ENCODE assay signal across 8 cellular contexts in the genomic region with DNA sequence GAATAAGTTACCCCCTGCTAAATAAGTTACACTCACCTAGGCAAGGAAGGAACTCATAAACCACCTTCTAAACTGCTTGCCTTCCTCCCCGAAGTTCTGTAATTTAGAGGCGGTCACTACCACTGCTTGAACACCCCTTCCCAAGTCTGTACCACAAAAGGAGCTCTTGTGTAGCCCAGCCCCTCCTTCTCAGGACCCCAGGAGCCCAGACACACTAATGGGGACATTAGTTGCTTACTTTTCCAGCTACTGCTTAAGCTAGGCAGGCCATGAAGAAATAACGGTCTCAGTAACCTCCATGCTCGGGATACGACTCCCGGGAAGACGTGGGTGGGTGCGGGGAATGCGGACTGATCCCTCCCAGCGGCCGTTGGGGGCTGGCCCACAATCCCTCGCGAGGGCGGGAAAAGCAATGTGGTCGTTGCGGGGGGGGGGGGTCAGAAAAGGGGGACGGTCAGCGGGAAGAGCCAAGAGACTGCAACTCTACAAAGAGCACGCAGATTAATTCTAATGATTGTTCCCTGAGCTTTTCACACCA. TPM values are rescaled to one million over a fixed set of nuclear protein-coding genes. Genes with fewer than 3 reads are reported as not detected.
A peak's percentile ranks its signal among the peaks of the same experiment; 100 is the strongest.
DNase-seq lines count a peak whose midpoint lies in the region; ATAC-seq and TF ChIP-seq lines count a peak whose summit lies in the region.

A gene with protein sequence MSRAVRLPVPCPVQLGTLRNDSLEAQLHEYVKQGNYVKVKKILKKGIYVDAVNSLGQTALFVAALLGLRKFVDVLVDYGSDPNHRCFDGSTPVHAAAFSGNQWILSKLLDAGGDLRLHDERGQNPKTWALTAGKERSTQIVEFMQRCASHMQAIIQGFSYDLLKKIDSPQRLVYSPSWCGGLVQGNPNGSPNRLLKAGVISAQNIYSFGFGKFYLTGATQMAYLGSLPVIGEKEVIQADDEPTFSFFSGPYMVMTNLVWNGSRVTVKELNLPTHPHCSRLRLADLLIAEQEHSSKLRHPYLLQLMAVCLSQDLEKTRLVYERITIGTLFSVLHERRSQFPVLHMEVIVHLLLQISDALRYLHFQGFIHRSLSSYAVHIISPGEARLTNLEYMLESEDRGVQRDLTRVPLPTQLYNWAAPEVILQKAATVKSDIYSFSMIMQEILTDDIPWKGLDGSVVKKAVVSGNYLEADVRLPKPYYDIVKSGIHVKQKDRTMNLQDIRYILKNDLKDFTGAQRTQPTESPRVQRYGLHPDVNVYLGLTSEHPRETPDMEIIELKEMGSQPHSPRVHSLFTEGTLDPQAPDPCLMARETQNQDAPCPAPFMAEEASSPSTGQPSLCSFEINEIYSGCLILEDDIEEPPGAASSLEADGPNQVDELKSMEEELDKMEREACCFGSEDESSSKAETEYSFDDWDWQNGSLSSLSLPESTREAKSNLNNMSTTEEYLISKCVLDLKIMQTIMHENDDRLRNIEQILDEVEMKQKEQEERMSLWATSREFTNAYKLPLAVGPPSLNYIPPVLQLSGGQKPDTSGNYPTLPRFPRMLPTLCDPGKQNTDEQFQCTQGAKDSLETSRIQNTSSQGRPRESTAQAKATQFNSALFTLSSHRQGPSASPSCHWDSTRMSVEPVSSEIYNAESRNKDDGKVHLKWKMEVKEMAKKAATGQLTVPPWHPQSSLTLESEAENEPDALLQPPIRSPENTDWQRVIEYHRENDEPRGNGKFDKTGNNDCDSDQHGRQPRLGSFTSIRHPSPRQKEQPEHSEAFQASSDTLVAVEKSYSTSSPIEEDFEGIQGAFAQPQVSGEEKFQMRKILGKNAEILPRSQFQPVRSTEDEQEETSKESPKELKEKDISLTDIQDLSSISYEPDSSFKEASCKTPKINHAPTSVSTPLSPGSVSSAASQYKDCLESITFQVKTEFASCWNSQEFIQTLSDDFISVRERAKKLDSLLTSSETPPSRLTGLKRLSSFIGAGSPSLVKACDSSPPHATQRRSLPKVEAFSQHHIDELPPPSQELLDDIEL (N-terminal part only) (minus strand): TSS at position 345 of the 538 bp plus-strand sequence. CDS start 40,044 bp downstream, outside the sequence.

- H3K9me2 ChIP-seq in PC-9 (ENCODE audit: insufficient read depth) = no peaks in the 10 kb centered on the region

- H2AFZ ChIP-seq in DND-41 (ENCODE audit: low read depth, low read length) (peak within 1 kb of the TSS; percentile 99), PC-9 (peak within 1 kb of the TSS; percentile 100), trophoblast cell (ENCODE audit: insufficient read depth, low read length, poor library complexity) (peak within 1 kb of the TSS; percentile 52)

- H3K27ac ChIP-seq in DND-41 (ENCODE audit: low read length) (peak within 1 kb of the TSS; percentile 91), PC-9 (peak within 1 kb of the TSS; percentile 62), esophagus (ENCODE audit: low read depth in 2 of 2, low read length in 1 of 2) (peak within 1 kb of the TSS; percentile 76 to 89), trophoblast cell (ENCODE audit: low read depth, low read length) (no peak within 1 kb of the TSS)

- no peak within 1 kb of the TSS for H3K23ac ChIP-seq in trophoblast cell (ENCODE audit: low read length)

- no peak within 1 kb of the TSS for H2BK5ac ChIP-seq in trophoblast cell (ENCODE audit: low read depth, low read length, poor library complexity)

- peak within 1 kb of the TSS; percentile 56 for H3K18ac ChIP-seq in trophoblast cell (ENCODE audit: low read length)

- no peak within 1 kb of the TSS for H3K4ac ChIP-seq in trophoblast cell (ENCODE audit: low read depth, low read length)

- BruUV-seq in PC-9 (replicated peaks; lab: Mats Ljungman, UMichigan) = no TSS peak

- H3K9me3 ChIP-seq in DND-41 (ENCODE audit: insufficient read depth, low read length, severe bottlenecking) = no peaks in the 10 kb centered on the region
- no peaks in the 10 kb centered on the region; the same call in 1 of the 2 replicates for H3K9me3 ChIP-seq in PC-9 (ENCODE audit: insufficient read depth, low read depth)
- no peaks in the 10 kb centered on the region for H3K9me3 ChIP-seq in esophagus (ENCODE audit: control insufficient read depth in 2 of 2, insufficient read depth in 1 of 2, low read depth in 1 of 2, low read length in 1 of 2)
- no peaks in the 10 kb centered on the region for H3K9me3 ChIP-seq in trophoblast cell (ENCODE audit: insufficient read depth, low read depth, low read length)

- H3K9ac ChIP-seq in DND-41 (ENCODE audit: low read depth, low read length) (peak within 1 kb of the TSS; percentile 69), trophoblast cell (ENCODE audit: low read length) (peak within 1 kb of the TSS; percentile 20)

- H3K36me3 ChIP-seq in DND-41 (ENCODE audit: insufficient read depth, low read length) = peaks cover 15% of the 10 kb centered on the region; the same call in 1 of the 2 replicates
- no peaks in the 10 kb centered on the region for H3K36me3 ChIP-seq in PC-9 (ENCODE audit: low read depth)
- no peaks in the 10 kb centered on the region for H3K36me3 ChIP-seq in esophagus (ENCODE audit: control insufficient read depth in 2 of 2, insufficient read depth in 2 of 2, low read length in 1 of 2)
- H3K36me3 ChIP-seq in trophoblast cell (ENCODE audit: control insufficient read depth in 1 of 2, insufficient read depth in 2 of 2, low read length in 2 of 2) = no peaks in the 10 kb centered on the region

- no peak within 1 kb of the TSS for H2BK12ac ChIP-seq in trophoblast cell (ENCODE audit: low read length)

- CTCF ChIA-PET in PC-9 (lab: Charles Lee) = no interaction called here

- TF ChIP-seq CTCF in DND-41 (IDR thresholded peaks at IDR 0.05; ENCODE audit: borderline replicate concordance, extremely low read depth, low read length, poor library complexity, severe bottlenecking) (no peak), PC-9 (conservative IDR thresholded peaks at IDR 0.05) (no peak)

- intact Hi-C loops in PC-9 (cut with micrococcal nuclease; ENCODE audit: unreplicated experiment) = loop anchor here (2.0 to 5.0 kb wide), 2 partner anchors 33 to 59 kb away; no protein-coding TSS in a partner anchor

- H3K4me1 ChIP-seq in DND-41 (ENCODE audit: insufficient read depth, low read length) (peaks cover 35% of the 10 kb centered on the region), PC-9 (replicated peaks; ENCODE audit: insufficient read depth) (peaks cover 28% of the 10 kb centered on the region), esophagus (ENCODE audit: control insufficient read depth in 2 of 2, insufficient read depth in 2 of 2, low read length in 1 of 2) (peaks cover 0 to 3% of the 10 kb centered on the region in 2 donors), trophoblast cell (ENCODE audit: control insufficient read depth in 1 of 2, insufficient read depth in 2 of 2, low read length in 2 of 2) (peaks cover 6 to 7% of the 10 kb centered on the region in 2 experiments)

- H4K91ac ChIP-seq in trophoblast cell (ENCODE audit: low read depth, low read length) = peak within 1 kb of the TSS; percentile 53

- H3F3A ChIP-seq in PC-9 (ENCODE audit: insufficient read depth, low read depth) = peaks cover under 1% of the 10 kb centered on the region; the same call in 1 of the 2 replicates

- WGBS in esophagus, 2 donors = 87 to 91% methylated on average over 18 to 19 of the region's 19 CpGs
- WGBS in trophoblast cell (ENCODE audit: extremely low coverage, insufficient coverage, insufficient read length) = no CpG with 5 or more reads among the region's 19 CpGs

- peak within 1 kb of the TSS; percentile 66 for H3K4me2 ChIP-seq in DND-41 (ENCODE audit: insufficient read depth, low read length)
- H3K4me2 ChIP-seq in PC-9 = peak within 1 kb of the TSS; percentile 85
- peak within 1 kb of the TSS; percentile 57 for H3K4me2 ChIP-seq in trophoblast cell (ENCODE audit: low read length)

- peaks cover 35% of the 10 kb centered on the region for H3K79me2 ChIP-seq in DND-41 (ENCODE audit: insufficient read depth, low read length)
- peaks cover 35% of the 10 kb centered on the region for H3K79me2 ChIP-seq in PC-9 (ENCODE audit: low read depth)
- H3K79me2 ChIP-seq in trophoblast cell (ENCODE audit: control insufficient read depth, insufficient read depth, low read length, poor library complexity) = no peaks in the 10 kb centered on the region

- H3K79me1 ChIP-seq in trophoblast cell (ENCODE audit: low read length) = peaks cover 7% of the 10 kb centered on the region

- H3K14ac ChIP-seq in trophoblast cell (ENCODE audit: low read length) = no peak within 1 kb of the TSS

- DNase-seq in DND-41 (no peak), PC-9 (no peak), trophoblast cell (no peak), NCI-H187 treated with DMSO at 0.1 percent for 48 hours (lab: John Stamatoyannopoulos, UW) (no peak), NCI-H1105 (lab: John Stamatoyannopoulos, UW) (no peak), G401 (ENCODE audit: low spot score) (no peak)

- peak within 1 kb of the TSS; percentile 71 for H4K12ac ChIP-seq in trophoblast cell (ENCODE audit: low read depth, low read length)

- H3K4me3 ChIP-seq in DND-41 (ENCODE audit: low read depth in 1 of 2, low read length in 2 of 2) (peak within 1 kb of the TSS; percentile 47 to 66), PC-9 (peak within 1 kb of the TSS; percentile 59), esophagus (ENCODE audit: low read depth in 1 of 2, low read length in 2 of 2) (peak within 1 kb of the TSS; percentile 69 to 79), trophoblast cell (ENCODE audit: low read depth, low read length) (peak within 1 kb of the TSS; percentile 74)

- H3K27me3 ChIP-seq in DND-41 (ENCODE audit: insufficient read depth, low read length, poor library complexity) = no peaks in the 10 kb centered on the region
- no peaks in the 10 kb centered on the region for H3K27me3 ChIP-seq in PC-9 (ENCODE audit: insufficient read depth, low read depth)
- no peaks in the 10 kb centered on the region for H3K27me3 ChIP-seq in esophagus (ENCODE audit: control insufficient read depth in 1 of 2, insufficient read depth in 2 of 2, low read length in 2 of 2)
- no peaks in the 10 kb centered on the region for H3K27me3 ChIP-seq in trophoblast cell (ENCODE audit: insufficient read depth, low read length)

- in situ Hi-C loops in G401 (cut with HindIII; ENCODE audit: low sequenced_read_pairs) = no loop called here

- H2AK5ac ChIP-seq in trophoblast cell (ENCODE audit: low read length) = no peak within 1 kb of the TSS

- H2BK120ac ChIP-seq in trophoblast cell (ENCODE audit: insufficient read depth, low read length, poor library complexity) = no peak within 1 kb of the TSS

- POLR2A ChIA-PET in PC-9 (lab: Charles Lee; ENCODE audit: unreplicated experiment) = interaction anchor here (0.6 to 0.8 kb wide), 2 partner anchors 22 to 739 kb away, joined by 3 to 4 read pairs; no protein-coding TSS in a partner anchor

- ATAC-seq in DND-41 (ENCODE audit: insufficient read depth, low read depth) (no peak), HG03571 (IDR thresholded peaks at IDR 0.05; ENCODE audit: unreplicated experiment) (no peak)

- H4K8ac ChIP-seq in trophoblast cell (ENCODE audit: low read depth, low read length) = peak within 1 kb of the TSS; percentile 86

- no peaks in the 10 kb centered on the region for H4K20me1 ChIP-seq in DND-41 (ENCODE audit: insufficient read depth, low read length)
- no peaks in the 10 kb centered on the region for H4K20me1 ChIP-seq in PC-9 (ENCODE audit: insufficient read depth)

RNA-seq across cellular contexts. Expression of the gene that starts here (rescaled TPM):
- 0.28 and 0.55 TPM in 2 replicates for total RNA-seq in PC-9 (2021)
- polyA plus RNA-seq in esophagus = under 1 TPM; 0.02 to 0.05 TPM
- polyA plus RNA-seq in trophoblast cell (2013) = 0.50 and 0.62 TPM in 2 replicates
- total RNA-seq in G401 (2014; rRNA removed; shearing (Covaris generic)) = not detected in 2 replicates
